11 cellular contexts compared by ENCODE assay signal in the genomic region with DNA sequence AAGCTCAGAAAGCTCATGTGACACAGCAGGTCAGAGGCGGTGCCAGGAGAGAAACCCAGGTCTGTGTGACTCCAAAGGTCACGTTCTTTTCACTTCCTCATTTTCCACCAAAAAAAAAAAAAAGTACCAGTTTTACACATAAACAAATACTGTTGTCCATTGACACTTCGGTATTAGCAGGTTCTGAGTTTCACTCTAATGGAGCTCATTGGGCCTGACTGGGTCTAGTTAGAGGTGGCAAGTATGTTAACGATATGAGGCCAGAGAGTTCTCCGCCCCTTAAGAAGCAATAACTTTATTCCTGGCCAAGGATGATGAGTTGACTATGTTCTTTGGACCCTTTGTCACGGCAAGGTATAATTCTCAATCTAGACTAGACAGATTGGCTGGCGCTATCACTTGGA. TPM values are rescaled to one million over a fixed set of nuclear protein-coding genes. Genes with fewer than 3 reads are reported as not detected.
DNase-seq lines count a peak whose midpoint lies in the region; ATAC-seq and TF ChIP-seq lines count a peak whose summit lies in the region.
"Had no signal": no experiment of that assay in that cellular context is flagged by ENCODE, and none has a peak within 500 bp of the region (broad histone marks: within the 10 kb centered on the region; RNA-seq: fewer than 3 reads in every experiment).

No MANE protein-coding gene starts in this region.

- no peaks in the 10 kb centered on the region for H3K9me2 ChIP-seq in DOHH2 (replicated peaks; ENCODE audit: control insufficient read depth, low read length)

- no peaks in the 10 kb centered on the region for H3K9me3 Mint-ChIP-seq in endodermal cell
- H3K9me3 Mint-ChIP-seq: CD4-positive, alpha-beta T cell had no signal

- H3K4me2 ChIP-seq in DOHH2 (ENCODE audit: low read length), result peak overlapping the region; percentile 47

- H3K4me3 Mint-ChIP-seq in endodermal cell, result no peak overlapping the region
- H3K4me3 Mint-ChIP-seq: CD4-positive, alpha-beta T cell had no signal

- H4K20me1 ChIP-seq in DOHH2 (ENCODE audit: control insufficient read depth, insufficient read depth, low read depth, low read length), result no peaks in the 10 kb centered on the region

- H3K27me3 ChIP-seq in DOHH2 (ENCODE audit: control insufficient read depth, low read length) (no peaks in the 10 kb centered on the region), adrenal gland (no peaks in the 10 kb centered on the region), endodermal cell (ENCODE audit: control insufficient read depth, insufficient read depth, low read length, poor library complexity, severe bottlenecking) (no peaks in the 10 kb centered on the region)

- H3K4me3 ChIP-seq in DOHH2 (ENCODE audit: low read length), result peak overlapping the region; percentile 6
- H3K4me3 ChIP-seq in adrenal gland, result no peak overlapping the region
- no peak overlapping the region for H3K4me3 ChIP-seq in endodermal cell (ENCODE audit: low read length)
- H3K4me3 ChIP-seq: tibial artery had no signal

- TF ChIP-seq CTCF in DOHH2 (IDR thresholded peaks at IDR 0.05; ENCODE audit: low read depth, low read length, poor library complexity, severe bottlenecking) (no peak), adrenal gland (IDR thresholded peaks at IDR 0.05) (no peak), endodermal cell (conservative IDR thresholded peaks at IDR 0.05) (no peak)

- intact Hi-C loops in adrenal gland (cut with DNase I), result no loop called here
- intact Hi-C loops in Right ventricle myocardium superior (cut with DNase I), result no loop called here

- 83 to 88% (median 86%) methylated on average over 7 of the region's 7 CpGs for WGBS in adrenal gland, 4 donors
- WGBS in endodermal cell (ENCODE audit: insufficient coverage in 1 of 2, insufficient read length in 1 of 2), 2 experiments, result 92 to 93% methylated on average over 5 to 7 of the region's 7 CpGs

- H3K36me3 Mint-ChIP-seq in endodermal cell (ENCODE audit: low read depth), result no peaks in the 10 kb centered on the region

- H3K27ac ChIP-seq in DOHH2 (ENCODE audit: low read depth, low read length), result no peak overlapping the region
- H3K27ac ChIP-seq in adrenal gland, result no peak overlapping the region
- H3K27ac ChIP-seq in endodermal cell (ENCODE audit: low read depth, low read length), result no peak overlapping the region
- H3K27ac ChIP-seq: parathyroid adenoma, tibial artery had no signal

- ATAC-seq in GM21360 (IDR thresholded peaks at IDR 0.05; ENCODE audit: unreplicated experiment) (peak; percentile 78), HG03354 (IDR thresholded peaks at IDR 0.05; ENCODE audit: poor library complexity, severe bottlenecking, unreplicated experiment) (peak; percentile 96), Right ventricle myocardium superior (ENCODE audit: poor library complexity) (no peak)

- no peaks in the 10 kb centered on the region for H3K36me3 ChIP-seq in DOHH2 (ENCODE audit: control insufficient read depth, low read length)
- H3K36me3 ChIP-seq in adrenal gland (replicated peaks in 1 of 2), result no peaks in the 10 kb centered on the region
- no peaks in the 10 kb centered on the region for H3K36me3 ChIP-seq in endodermal cell (ENCODE audit: control insufficient read depth, insufficient read depth, low read length)
- H3K36me3 ChIP-seq: tibial artery had no signal

- no peaks in the 10 kb centered on the region for H3K9me3 ChIP-seq in DOHH2 (ENCODE audit: control insufficient read depth, insufficient read depth, low read length)
- no peaks in the 10 kb centered on the region for H3K9me3 ChIP-seq in adrenal gland (replicated peaks in 1 of 3)
- H3K9me3 ChIP-seq in endodermal cell (ENCODE audit: control insufficient read depth, low read length), result no peaks in the 10 kb centered on the region
- H3K9me3 ChIP-seq: tibial artery had no signal

- no peak overlapping the region for H3K27ac Mint-ChIP-seq in endodermal cell
- H3K27ac Mint-ChIP-seq: CD4-positive, alpha-beta T cell had no signal

- H3K4me1 ChIP-seq in DOHH2 (ENCODE audit: control insufficient read depth, low read length) (peaks cover 26% of the 10 kb centered on the region), adrenal gland (replicated peaks in 1 of 2) (peaks cover 0 to 3% of the 10 kb centered on the region in 2 donors), endodermal cell (ENCODE audit: control insufficient read depth, insufficient read depth, low read length) (no peaks in the 10 kb centered on the region)
- H3K4me1 ChIP-seq: parathyroid adenoma had no signal

- H3F3A ChIP-seq in DOHH2 (ENCODE audit: control insufficient read depth, insufficient read depth), result 0 out of 2 replicates have a peak, but pooled peaks cover 2% of the 10 kb centered on the region

- no peak overlapping the region for H3K9ac ChIP-seq in endodermal cell (ENCODE audit: extremely low read depth, low read length, poor library complexity, severe bottlenecking)
- H3K9ac ChIP-seq: parathyroid adenoma had no signal

- no peaks in the 10 kb centered on the region for H3K4me1 Mint-ChIP-seq in endodermal cell

- no peak for TF ChIP-seq POLR2A in adrenal gland (IDR thresholded peaks at IDR 0.05)

- no peaks in the 10 kb centered on the region for H3K27me3 Mint-ChIP-seq in endodermal cell (ENCODE audit: insufficient read depth)
- H3K27me3 Mint-ChIP-seq: CD4-positive, alpha-beta T cell had no signal

- H3K79me2 ChIP-seq in DOHH2 (ENCODE audit: control insufficient read depth, low read length), result no peaks in the 10 kb centered on the region
- H3K79me2 ChIP-seq: parathyroid adenoma had no signal

- peak in 4 of 7 donors; percentile 12 to 28 (median 26) for DNase-seq in adrenal gland
- DNase-seq in NCI-H345 (lab: John Stamatoyannopoulos, UW), result no peak
- no peak for DNase-seq in endodermal cell
- no peak for DNase-seq in GDM1 (lab: John Stamatoyannopoulos, UW)
- no peak for DNase-seq in Right ventricle myocardium superior
- DNase-seq: CD4-positive, alpha-beta T cell had no signal

RNA-seq across cellular contexts. Expression of a gene that starts 30.0 kb away (rescaled TPM):
- total RNA-seq in adrenal gland (10 to 100 TPM; 11.4 to 32.9 (median 16.9) TPM), endodermal cell (10 to 100 TPM; 19.0 to 21.6 TPM), Right ventricle myocardium superior (9.4 TPM)
- polyA plus RNA-seq in adrenal gland, result 10 to 100 TPM in 1 of 3 donors, 1 to 10 TPM in 2; 4.3 to 20.7 (median 4.9) TPM
- 13.3 TPM for polyA plus RNA-seq in endodermal cell (2013, experiment 1 of 2)
- 12.3 TPM for polyA plus RNA-seq in endodermal cell (2013, experiment 2 of 2)

RNA-seq across cellular contexts. Expression of a gene that starts 33.4 kb away (rescaled TPM):
- 100 to 1,000 TPM; 216 to 543 (median 404) TPM for total RNA-seq in adrenal gland
- polyA plus RNA-seq in adrenal gland, result 100 to 1,000 TPM; 407 to 772 (median 547) TPM
- total RNA-seq in endodermal cell, result 100 to 1,000 TPM; 733 to 829 TPM
- polyA plus RNA-seq in endodermal cell (2013, experiment 1 of 2), result 1,298 TPM
- 1,242 TPM for polyA plus RNA-seq in endodermal cell (2013, experiment 2 of 2)
- total RNA-seq in Right ventricle myocardium superior, result 271 TPM

Comparison
In these comparisons a context has a peak if more than half of its experiments do, and no peak if none do; other contexts are left out.
1. DNase-seq: peak in adrenal gland (4 of 7); none in NCI-H345 (single experiment), endodermal cell (single experiment), GDM1 (single experiment) and Right ventricle myocardium superior (single experiment).